In the genomic region with DNA sequence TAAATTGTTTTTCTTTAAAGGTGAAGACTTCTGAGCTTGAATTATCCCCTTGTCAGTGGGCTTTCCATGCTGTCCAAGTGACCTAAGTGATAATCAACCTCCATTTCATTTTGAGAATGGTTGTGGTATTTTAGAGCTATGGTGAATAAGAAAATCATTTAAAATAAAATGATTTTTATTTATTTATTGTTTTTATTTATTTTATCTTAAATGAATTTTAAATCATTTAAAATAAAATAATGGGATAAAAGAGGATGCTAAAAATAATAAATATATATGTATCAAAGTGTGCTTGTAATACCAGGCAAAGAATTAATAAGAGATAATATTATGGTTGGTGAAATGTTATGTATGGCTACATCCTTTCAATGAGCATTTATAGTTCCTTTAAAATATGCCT, we compare ENCODE assay signal across 24 cellular contexts. TPM values are rescaled to one million over a fixed set of nuclear protein-coding genes. Genes with fewer than 3 reads are reported as not detected.
"Had no signal": no experiment of that assay in that cellular context is flagged by ENCODE, and none has a peak within 500 bp of the region (broad histone marks: within the 10 kb centered on the region; RNA-seq: fewer than 3 reads in every experiment).

No MANE protein-coding gene starts in this region.

- H3K36me3 Mint-ChIP-seq: immature natural killer cell; naive B cell; stimulated activated naive B cell treated with anti-CD40 and anti-IgM and Interleukin-4, amounts not matched to agents 10 μg/mL and 1 μg/mL and 100 μg/mL, for 72 hours had no signal

- H3K4me3 ChIP-seq: coronary artery, lung, sigmoid colon, skin epidermis had no signal

- H3K4me3 Mint-ChIP-seq: endodermal cell; immature natural killer cell; naive B cell; stimulated activated naive B cell treated with anti-CD40 and anti-IgM and Interleukin-4, amounts not matched to agents 10 μg/mL and 1 μg/mL and 100 μg/mL, for 72 hours; stimulated activated naive CD8-positive, alpha-beta T cell treated with anti-CD3 and anti-CD28 coated beads, Interleukin-15, amount 100 ng/mL, for 72 hours had no signal

- DNase-seq: effector CD4-positive, alpha-beta T cell; endodermal cell; erythroblast; foreskin melanocyte; glutamatergic neuron; immature natural killer cell; left cardiac atrium; left ventricle myocardium superior; mesenchymal stem cell; midbrain; naive B cell; sigmoid colon; stimulated activated CD4-positive, alpha-beta T cell treated with anti-CD3 and anti-CD28 coated beads, Interleukin-2, amount 100 ng/mL, for 24 hours; stimulated activated CD4-positive, alpha-beta T cell treated with anti-CD3 and anti-CD28 coated beads, Interleukin-4, amount 100 ng/mL, for 4 hours; stimulated activated naive B cell treated with anti-CD40 and anti-IgM and Interleukin-4, amounts not matched to agents 10 μg/mL and 1 μg/mL and 100 μg/mL, for 72 hours; stimulated activated naive CD8-positive, alpha-beta T cell treated with anti-CD3 and anti-CD28 coated beads, Interleukin-15, amount 100 ng/mL, for 72 hours; trophoblast cell had no signal

- H3K27me3 ChIP-seq: neutrophil, sigmoid colon had no signal

- H3K36me3 ChIP-seq: neutrophil had no signal

- FAIRE-seq: endothelial cell of umbilical vein, keratinocyte had no signal

- H3K27ac ChIP-seq: neutrophil, skin epidermis had no signal

- H3K9me3 Mint-ChIP-seq: endodermal cell; immature natural killer cell; naive B cell; stimulated activated naive B cell treated with anti-CD40 and anti-IgM and Interleukin-4, amounts not matched to agents 10 μg/mL and 1 μg/mL and 100 μg/mL, for 72 hours; stimulated activated naive CD8-positive, alpha-beta T cell treated with anti-CD3 and anti-CD28 coated beads, Interleukin-15, amount 100 ng/mL, for 72 hours had no signal

- H3K9me3 ChIP-seq: neutrophil, sigmoid colon had no signal

- H3K4me1 Mint-ChIP-seq: endodermal cell; immature natural killer cell; stimulated activated naive CD8-positive, alpha-beta T cell treated with anti-CD3 and anti-CD28 coated beads, Interleukin-15, amount 100 ng/mL, for 72 hours had no signal

- H3K27ac Mint-ChIP-seq: immature natural killer cell; naive B cell; stimulated activated naive B cell treated with anti-CD40 and anti-IgM and Interleukin-4, amounts not matched to agents 10 μg/mL and 1 μg/mL and 100 μg/mL, for 72 hours; stimulated activated naive CD8-positive, alpha-beta T cell treated with anti-CD3 and anti-CD28 coated beads, Interleukin-15, amount 100 ng/mL, for 72 hours had no signal

- ATAC-seq: left cardiac atrium had no signal

RNA-seq across cellular contexts. Expression of a gene that starts 24.5 kb away (rescaled TPM):
- polyA plus RNA-seq: neural cell had no signal

RNA-seq across cellular contexts. Expression of a gene that starts 49.8 kb away (rescaled TPM):
- polyA plus RNA-seq: immature natural killer cell, neural cell had no signal
